ENCODE assay signal across 8 cellular contexts in the genomic region with DNA sequence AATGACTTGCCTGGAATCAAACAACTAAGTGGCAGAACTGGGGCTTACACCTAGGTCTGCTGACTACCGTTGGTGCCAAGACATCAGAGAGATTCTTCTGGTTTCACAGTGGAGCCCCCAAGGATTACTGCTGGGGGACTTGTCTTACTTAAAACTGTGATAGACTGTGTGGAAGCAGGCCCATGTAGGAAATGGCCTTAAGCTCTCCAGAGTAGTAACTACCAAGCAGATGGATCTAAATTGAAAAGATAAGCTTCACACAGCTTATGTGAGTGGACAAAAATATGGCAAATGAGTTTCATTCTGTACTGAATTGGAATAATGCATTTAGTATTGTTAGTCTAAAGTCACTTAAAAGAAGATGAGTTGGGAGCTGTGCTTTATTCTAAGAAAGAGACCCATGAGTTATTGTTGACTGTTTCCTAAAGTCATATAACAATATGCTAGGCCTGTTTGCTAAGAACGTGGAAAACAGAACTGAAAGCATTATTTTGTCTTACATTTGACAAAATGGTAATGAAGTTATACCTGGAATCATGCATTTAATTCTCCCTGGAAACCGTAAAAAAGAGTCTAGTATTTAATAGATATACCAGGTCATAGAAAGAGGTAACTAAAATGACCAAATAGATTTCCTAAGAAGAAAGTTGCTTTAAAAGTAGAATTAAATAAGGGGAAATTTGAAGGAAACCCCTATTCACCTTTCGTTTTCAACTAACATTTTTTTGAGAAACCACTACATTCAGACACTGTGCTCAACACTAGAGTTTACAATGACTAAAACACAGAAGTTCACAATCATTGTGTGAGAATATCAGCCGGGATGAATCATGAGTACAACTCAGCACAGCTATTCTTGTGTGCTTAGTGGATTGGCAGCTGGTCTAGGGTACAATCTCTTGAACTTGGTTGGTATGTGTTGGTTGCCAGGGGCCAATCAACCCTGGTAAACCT. TPM values are rescaled to one million over a fixed set of nuclear protein-coding genes. Genes with fewer than 3 reads are reported as not detected.
A peak's percentile ranks its signal among the peaks of the same experiment; 100 is the strongest.
DNase-seq lines count a peak whose midpoint lies in the region; ATAC-seq and TF ChIP-seq lines count a peak whose summit lies in the region.

No MANE protein-coding gene starts in this region.

- no peak overlapping the region for H3K18ac ChIP-seq in trophoblast cell (ENCODE audit: low read length)

- no peak overlapping the region for H3K23ac ChIP-seq in trophoblast cell (ENCODE audit: low read length)

- H4K12ac ChIP-seq in trophoblast cell (ENCODE audit: low read depth, low read length), result no peak overlapping the region

- H3K9ac ChIP-seq in trophoblast cell (ENCODE audit: low read length) (no peak overlapping the region), smooth muscle cell (ENCODE audit: low read depth) (no peak overlapping the region)

- ATAC-seq in GM21381 (IDR thresholded peaks at IDR 0.05; ENCODE audit: unreplicated experiment), result peak; percentile 72
- peak; percentile 66 for ATAC-seq in HG03571 (IDR thresholded peaks at IDR 0.05; ENCODE audit: unreplicated experiment)

- no peak overlapping the region for H2BK120ac ChIP-seq in trophoblast cell (ENCODE audit: insufficient read depth, low read length, poor library complexity)

- H3K4me1 ChIP-seq in trophoblast cell (ENCODE audit: control insufficient read depth in 1 of 2, insufficient read depth in 2 of 2, low read length in 2 of 2) (peaks cover 2% of the 10 kb centered on the region in 2 experiments), smooth muscle cell (ENCODE audit: low read depth) (no peaks in the 10 kb centered on the region)

- H4K91ac ChIP-seq in trophoblast cell (ENCODE audit: low read depth, low read length), result no peak overlapping the region

- no CpG with 5 or more reads among the region's 5 CpGs for WGBS in trophoblast cell (ENCODE audit: extremely low coverage, insufficient coverage, insufficient read length)
- WGBS in smooth muscle cell (ENCODE audit: low lambda C conversion rate), result 78% methylated on average over 5 of the region's 5 CpGs

- H3K27ac ChIP-seq in trophoblast cell (ENCODE audit: low read depth, low read length) (no peak overlapping the region), smooth muscle cell (ENCODE audit: low read depth) (no peak overlapping the region)

- H3K4me2 ChIP-seq in trophoblast cell (ENCODE audit: low read length), result no peak overlapping the region
- no peak overlapping the region for H3K4me2 ChIP-seq in smooth muscle cell

- H3K36me3 ChIP-seq in trophoblast cell (ENCODE audit: control insufficient read depth in 1 of 2, insufficient read depth in 2 of 2, low read length in 2 of 2) (no peaks in the 10 kb centered on the region), smooth muscle cell (ENCODE audit: low read depth) (no peaks in the 10 kb centered on the region)

- no peak overlapping the region for H3K14ac ChIP-seq in trophoblast cell (ENCODE audit: low read length)

- no peak overlapping the region for H2BK5ac ChIP-seq in trophoblast cell (ENCODE audit: low read depth, low read length, poor library complexity)

- peaks cover 5% of the 10 kb centered on the region for H3F3A ChIP-seq in smooth muscle cell (ENCODE audit: low read depth)

- H2AFZ ChIP-seq in trophoblast cell (ENCODE audit: insufficient read depth, low read length, poor library complexity) (no peak overlapping the region), smooth muscle cell (ENCODE audit: low read depth) (no peak overlapping the region)

- no peaks in the 10 kb centered on the region for H3K27me3 ChIP-seq in trophoblast cell (ENCODE audit: insufficient read depth, low read length)
- H3K27me3 ChIP-seq in smooth muscle cell (ENCODE audit: low read depth), result no peaks in the 10 kb centered on the region

- no peak overlapping the region for H2BK12ac ChIP-seq in trophoblast cell (ENCODE audit: low read length)

- H3K4ac ChIP-seq in trophoblast cell (ENCODE audit: low read depth, low read length), result no peak overlapping the region

- peak; percentile 32 to 91 for DNase-seq in dermis microvascular lymphatic vessel endothelial cell (ENCODE audit: low read depth in 2 of 2)
- DNase-seq in trophoblast cell, result no peak
- DNase-seq in NCI-H748 treated with DMSO at 0.1 percent for 48 hours (lab: John Stamatoyannopoulos, UW), result no peak
- no peak for DNase-seq in effector CD4-positive, alpha-beta T cell
- DNase-seq in smooth muscle cell (lab: John Stamatoyannopoulos, UW; ENCODE audit: unreplicated experiment), result no peak

- no peak overlapping the region for H2AK5ac ChIP-seq in trophoblast cell (ENCODE audit: low read length)

- no peaks in the 10 kb centered on the region for H3K79me1 ChIP-seq in trophoblast cell (ENCODE audit: low read length)

- peak overlapping the region; percentile 28; the same call in 1 of the 2 replicates for H3K4me3 ChIP-seq in GM08714 (ENCODE audit: low read length)
- no peak overlapping the region for H3K4me3 ChIP-seq in trophoblast cell (ENCODE audit: low read depth, low read length)
- H3K4me3 ChIP-seq in smooth muscle cell, result no peak overlapping the region

- no peaks in the 10 kb centered on the region for H3K9me3 ChIP-seq in trophoblast cell (ENCODE audit: insufficient read depth, low read depth, low read length)
- H3K9me3 ChIP-seq in smooth muscle cell (replicated peaks; ENCODE audit: low read depth), result no peaks in the 10 kb centered on the region

- H3K79me2 ChIP-seq in trophoblast cell (ENCODE audit: control insufficient read depth, insufficient read depth, low read length, poor library complexity) (no peaks in the 10 kb centered on the region), smooth muscle cell (ENCODE audit: low read depth) (no peaks in the 10 kb centered on the region)

- no peaks in the 10 kb centered on the region for H4K20me1 ChIP-seq in smooth muscle cell (ENCODE audit: low read depth)

- H4K8ac ChIP-seq in trophoblast cell (ENCODE audit: low read depth, low read length), result no peak overlapping the region

- TF ChIP-seq CTCF in smooth muscle cell (IDR thresholded peaks at IDR 0.05; ENCODE audit: borderline replicate concordance, insufficient read depth, poor library complexity, severe bottlenecking), result no peak

RNA-seq across cellular contexts. Expression of a gene that starts 13.0 kb away (rescaled TPM):
- 32.7 and 43.6 TPM in 2 replicates for total RNA-seq in dermis microvascular lymphatic vessel endothelial cell
- 47.6 TPM in 2 replicates for polyA plus RNA-seq in trophoblast cell (2013)
- 107 and 115 TPM in 2 replicates for total RNA-seq in smooth muscle cell
- 26.8 and 38.6 TPM in 2 replicates for polyA plus RNA-seq in smooth muscle cell

RNA-seq across cellular contexts. Expression of a gene that starts 34.4 kb away (rescaled TPM):
- 19.9 and 21.5 TPM in 2 replicates for total RNA-seq in dermis microvascular lymphatic vessel endothelial cell
- 18.0 and 19.2 TPM in 2 replicates for polyA plus RNA-seq in trophoblast cell (2013)
- total RNA-seq in smooth muscle cell, result 25.9 and 26.6 TPM in 2 replicates
- polyA plus RNA-seq in smooth muscle cell, result 18.3 and 20.5 TPM in 2 replicates

Comparison
In these comparisons a context has a peak if more than half of its experiments do, and no peak if none do; other contexts are left out.
1. DNase-seq: peak in dermis microvascular lymphatic vessel endothelial cell (2 of 2); none in trophoblast cell (0 of 2), NCI-H748 treated with DMSO at 0.1 percent for 48 hours (single experiment), effector CD4-positive, alpha-beta T cell (single experiment) and smooth muscle cell (single experiment).